Comparison of ENCODE assay signal across 9 cellular contexts in the genomic region with DNA sequence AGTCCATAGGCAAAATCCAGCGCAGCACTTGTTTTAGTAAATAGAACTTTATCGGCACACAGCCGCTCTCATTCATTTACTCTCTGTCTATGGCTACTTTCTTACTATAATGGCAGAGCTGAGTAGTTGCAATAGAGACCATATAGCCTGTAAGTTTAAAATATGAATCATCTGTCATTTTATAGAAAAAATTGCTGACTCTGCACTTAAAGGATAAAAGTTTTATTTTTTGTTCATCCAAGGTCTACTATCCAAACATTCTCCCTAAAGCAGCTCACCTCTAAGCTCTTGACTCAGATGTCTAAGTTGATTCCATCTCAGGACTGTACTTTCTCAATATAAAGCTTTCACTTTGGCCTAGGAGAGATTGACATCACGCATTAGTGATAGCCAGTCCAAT.
"Had no signal": no experiment of that assay in that cellular context is flagged by ENCODE, and none has a peak within 500 bp of the region (broad histone marks: within the 10 kb centered on the region; RNA-seq: fewer than 3 reads in every experiment).

No MANE protein-coding gene starts in this region.

- H3K27ac ChIP-seq: GM23248, KMS-11 had no signal

- H3K4me2 ChIP-seq: KMS-11 had no signal

- H2AFZ ChIP-seq: GM23248 had no signal

- DNase-seq: GM23248, GOT3, H9, HCEC 1CT, Karpas-422, KBM-7 had no signal

- FAIRE-seq: H54, HTR-8/SVneo had no signal

- H3K4me3 ChIP-seq: GM23248 had no signal

- H3K9ac ChIP-seq: GM23248, KMS-11 had no signal
